Comparison of ENCODE assay signal across 1 cellular context in the genomic region with DNA sequence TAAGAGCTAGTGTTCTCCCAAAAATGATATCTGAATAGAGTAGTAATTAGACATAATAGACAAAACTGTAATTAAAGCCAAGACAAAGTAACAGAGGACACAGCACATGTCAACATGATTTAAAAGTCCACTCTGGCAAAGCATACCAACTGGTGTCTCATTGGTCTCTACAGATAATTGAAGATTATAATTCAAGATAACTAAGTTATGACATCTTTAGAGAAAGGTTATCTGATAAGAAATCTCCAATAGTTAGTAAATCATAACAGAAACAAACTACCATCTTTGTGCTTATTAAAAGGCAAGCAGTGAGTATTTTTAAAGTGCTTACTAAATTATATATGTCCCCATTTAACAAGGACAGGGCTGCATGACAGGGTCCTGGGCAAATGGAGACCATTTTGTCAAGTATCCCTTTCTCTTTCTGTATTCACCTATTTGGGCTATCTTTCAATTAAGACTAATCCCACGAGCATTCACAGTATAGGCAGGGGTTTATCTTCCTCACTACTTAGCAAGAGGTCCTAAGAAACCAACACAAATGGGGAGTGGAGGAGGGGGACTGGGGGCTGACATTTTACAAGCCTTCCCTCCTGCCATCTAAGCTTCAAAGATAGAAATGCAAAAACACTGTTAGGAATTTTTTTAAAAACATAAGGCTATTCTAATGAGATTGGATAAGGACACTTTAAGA.
A peak's percentile ranks its signal among the peaks of the same experiment; 100 is the strongest.
TF ChIP-seq lines count a peak whose summit lies in the region.

No MANE protein-coding gene starts in this region.

TF ChIP-seq in SK-N-SH treated with all-trans-retinoic acid at 6 μM for 48 hours, 23 proteins besides CTCF, POLR2A, EP300 and RAD21 (continued from another document):
- TF ChIP-seq, protein P1, sequence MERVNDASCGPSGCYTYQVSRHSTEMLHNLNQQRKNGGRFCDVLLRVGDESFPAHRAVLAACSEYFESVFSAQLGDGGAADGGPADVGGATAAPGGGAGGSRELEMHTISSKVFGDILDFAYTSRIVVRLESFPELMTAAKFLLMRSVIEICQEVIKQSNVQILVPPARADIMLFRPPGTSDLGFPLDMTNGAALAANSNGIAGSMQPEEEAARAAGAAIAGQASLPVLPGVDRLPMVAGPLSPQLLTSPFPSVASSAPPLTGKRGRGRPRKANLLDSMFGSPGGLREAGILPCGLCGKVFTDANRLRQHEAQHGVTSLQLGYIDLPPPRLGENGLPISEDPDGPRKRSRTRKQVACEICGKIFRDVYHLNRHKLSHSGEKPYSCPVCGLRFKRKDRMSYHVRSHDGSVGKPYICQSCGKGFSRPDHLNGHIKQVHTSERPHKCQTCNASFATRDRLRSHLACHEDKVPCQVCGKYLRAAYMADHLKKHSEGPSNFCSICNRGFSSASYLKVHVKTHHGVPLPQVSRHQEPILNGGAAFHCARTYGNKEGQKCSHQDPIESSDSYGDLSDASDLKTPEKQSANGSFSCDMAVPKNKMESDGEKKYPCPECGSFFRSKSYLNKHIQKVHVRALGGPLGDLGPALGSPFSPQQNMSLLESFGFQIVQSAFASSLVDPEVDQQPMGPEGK (CRISPR knock-in tag; IDR thresholded peaks at IDR 0.05; ENCODE audit: borderline replicate concordance) = peak; percentile 16; the same call in 1 of the 2 replicates
- TF ChIP-seq GLIS3 (CRISPR knock-in tag; IDR thresholded peaks at IDR 0.05) (no peak), BACH2 (CRISPR knock-in tag; IDR thresholded peaks at IDR 0.05; ENCODE audit: borderline replicate concordance) (no peak), ZFP30 (CRISPR knock-in tag; IDR thresholded peaks at IDR 0.05) (no peak), ZFP3 (CRISPR knock-in tag; IDR thresholded peaks at IDR 0.05) (no peak), ARNTL (CRISPR knock-in tag; IDR thresholded peaks at IDR 0.05; ENCODE audit: borderline replicate concordance, low read depth) (no peak)
- TF ChIP-seq, protein P2, sequence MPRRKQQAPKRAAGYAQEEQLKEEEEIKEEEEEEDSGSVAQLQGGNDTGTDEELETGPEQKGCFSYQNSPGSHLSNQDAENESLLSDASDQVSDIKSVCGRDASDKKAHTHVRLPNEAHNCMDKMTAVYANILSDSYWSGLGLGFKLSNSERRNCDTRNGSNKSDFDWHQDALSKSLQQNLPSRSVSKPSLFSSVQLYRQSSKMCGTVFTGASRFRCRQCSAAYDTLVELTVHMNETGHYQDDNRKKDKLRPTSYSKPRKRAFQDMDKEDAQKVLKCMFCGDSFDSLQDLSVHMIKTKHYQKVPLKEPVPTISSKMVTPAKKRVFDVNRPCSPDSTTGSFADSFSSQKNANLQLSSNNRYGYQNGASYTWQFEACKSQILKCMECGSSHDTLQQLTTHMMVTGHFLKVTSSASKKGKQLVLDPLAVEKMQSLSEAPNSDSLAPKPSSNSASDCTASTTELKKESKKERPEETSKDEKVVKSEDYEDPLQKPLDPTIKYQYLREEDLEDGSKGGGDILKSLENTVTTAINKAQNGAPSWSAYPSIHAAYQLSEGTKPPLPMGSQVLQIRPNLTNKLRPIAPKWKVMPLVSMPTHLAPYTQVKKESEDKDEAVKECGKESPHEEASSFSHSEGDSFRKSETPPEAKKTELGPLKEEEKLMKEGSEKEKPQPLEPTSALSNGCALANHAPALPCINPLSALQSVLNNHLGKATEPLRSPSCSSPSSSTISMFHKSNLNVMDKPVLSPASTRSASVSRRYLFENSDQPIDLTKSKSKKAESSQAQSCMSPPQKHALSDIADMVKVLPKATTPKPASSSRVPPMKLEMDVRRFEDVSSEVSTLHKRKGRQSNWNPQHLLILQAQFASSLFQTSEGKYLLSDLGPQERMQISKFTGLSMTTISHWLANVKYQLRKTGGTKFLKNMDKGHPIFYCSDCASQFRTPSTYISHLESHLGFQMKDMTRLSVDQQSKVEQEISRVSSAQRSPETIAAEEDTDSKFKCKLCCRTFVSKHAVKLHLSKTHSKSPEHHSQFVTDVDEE (CRISPR knock-in tag; IDR thresholded peaks at IDR 0.05) = no peak
